Comparison of ENCODE assay signal across 5 cellular contexts in genomic region chr22:18533633-18534032, GRCh38. TPM values are rescaled to one million over a fixed set of nuclear protein-coding genes. Genes with fewer than 3 reads are reported as not detected.
"Had no signal": no experiment of that assay in that cellular context is flagged by ENCODE, and none has a peak within 500 bp of the region (broad histone marks: within the 10 kb centered on the region; RNA-seq: fewer than 3 reads in every experiment).

No MANE protein-coding gene starts in this region.

RNA-seq across cellular contexts. Expression of gene TMEM191B, which starts 6.0 kb away (rescaled TPM):
- total RNA-seq: IMR-90 had no signal
- polyA plus RNA-seq: IgD-negative memory B cell had no signal

RNA-seq across cellular contexts. Expression of gene GGTLC3, which starts 15.7 kb away (rescaled TPM):
- total RNA-seq: HT-29, HT1080, IMR-90, K562 had no signal
- polyA plus RNA-seq: IgD-negative memory B cell, IMR-90, K562 had no signal
